ENCODE assay signal across 8 cellular contexts in the genomic region with DNA sequence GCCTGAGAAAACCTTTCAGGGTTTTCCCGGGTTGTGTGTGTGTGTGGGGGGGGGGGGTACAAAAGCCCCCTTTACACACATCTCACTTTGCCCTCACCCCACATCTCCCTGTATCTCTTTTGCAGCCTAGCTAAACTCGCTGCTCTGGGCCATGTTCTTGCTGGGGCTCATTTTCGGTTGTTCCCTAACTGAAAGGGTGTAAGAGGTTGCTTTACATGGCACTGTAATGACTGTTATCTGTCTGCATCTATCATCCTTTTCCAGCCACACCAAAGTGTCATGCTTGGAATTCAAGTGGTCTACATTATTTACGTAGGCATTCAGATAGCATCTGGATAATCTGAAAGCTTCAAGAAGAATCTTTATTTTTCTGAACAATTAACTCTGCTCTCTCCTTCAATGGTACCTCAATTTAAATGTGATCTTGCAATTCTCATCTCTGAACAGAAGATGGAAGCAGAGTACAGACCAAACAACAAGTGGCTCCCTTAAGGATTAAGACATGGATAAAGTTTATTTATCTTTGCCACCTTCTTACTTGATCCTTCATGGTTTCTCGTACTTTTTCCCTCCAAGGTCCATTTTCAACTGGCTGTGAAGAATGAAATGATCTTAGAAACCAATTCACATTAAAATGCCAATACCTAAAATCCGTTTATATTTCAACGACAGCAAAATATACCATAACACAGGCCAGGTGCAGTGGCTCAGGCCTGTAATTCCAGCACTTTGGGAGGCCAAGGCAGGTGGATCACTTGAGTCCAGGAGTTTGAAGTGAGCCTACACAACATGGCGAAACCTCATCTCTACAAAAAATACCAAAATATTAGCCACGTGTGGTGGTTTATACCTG. TPM values are rescaled to one million over a fixed set of nuclear protein-coding genes. Genes with fewer than 3 reads are reported as not detected.
DNase-seq lines count a peak whose midpoint lies in the region; ATAC-seq, FAIRE-seq and TF ChIP-seq lines count a peak whose summit lies in the region.

No MANE protein-coding gene starts in this region.

- H3K4me3 ChIP-seq in DOHH2 (ENCODE audit: low read length) = no peak overlapping the region
- no peak overlapping the region for H3K4me3 ChIP-seq in bronchial epithelial cell (ENCODE audit: low read depth, low read length)
- H3K4me3 ChIP-seq in uterus = no peak overlapping the region

- H3K9me3 ChIP-seq in DOHH2 (ENCODE audit: control insufficient read depth, insufficient read depth, low read length) = no peaks in the 10 kb centered on the region
- no peaks in the 10 kb centered on the region for H3K9me3 ChIP-seq in uterus

- peaks cover 15% of the 10 kb centered on the region for H3K27me3 ChIP-seq in DOHH2 (ENCODE audit: control insufficient read depth, low read length)
- no peaks in the 10 kb centered on the region for H3K27me3 ChIP-seq in bronchial epithelial cell (ENCODE audit: control insufficient read depth, insufficient read depth, low read length)
- H3K27me3 ChIP-seq in uterus = no peaks in the 10 kb centered on the region

- no peak for FAIRE-seq in bronchial epithelial cell (lab: Jason Lieb, UNC)

- no peak for TF ChIP-seq POLR2A in uterus (IDR thresholded peaks at IDR 0.05)

- no peaks in the 10 kb centered on the region for H3K36me3 ChIP-seq in DOHH2 (ENCODE audit: control insufficient read depth, low read length)
- no peaks in the 10 kb centered on the region for H3K36me3 ChIP-seq in bronchial epithelial cell (ENCODE audit: control insufficient read depth, insufficient read depth, low read length)
- H3K36me3 ChIP-seq in uterus = no peaks in the 10 kb centered on the region

- DNase-seq in NCI-H345 (lab: John Stamatoyannopoulos, UW) (peak; percentile 17), bronchial epithelial cell (ENCODE audit: low read depth) (peak; percentile 63), kidney tubule cell (ENCODE audit: low spot score) (peak; percentile 56), uterus (no peak)
- DNase-seq in activated CD8-positive, alpha-beta memory T cell treated with anti-CD3 and anti-CD28 coated beads, Interleukin-2, amount 50 U/mL, for 4 hours = no peak

- TF ChIP-seq CTCF in DOHH2 (IDR thresholded peaks at IDR 0.05; ENCODE audit: low read depth, low read length, poor library complexity, severe bottlenecking) (peak; percentile 66), bronchial epithelial cell (IDR thresholded peaks at IDR 0.05; ENCODE audit: insufficient read depth, low read length, severe bottlenecking) (peak; percentile 59), uterus (IDR thresholded peaks at IDR 0.05) (peak; percentile 49 to 83 (median 66))

- ATAC-seq in GM21723 (IDR thresholded peaks at IDR 0.05; ENCODE audit: unreplicated experiment) = peak; percentile 69
- ATAC-seq in GM21717 (IDR thresholded peaks at IDR 0.05; ENCODE audit: unreplicated experiment) = no peak

- H3K4me1 ChIP-seq in DOHH2 (ENCODE audit: control insufficient read depth, low read length) = no peaks in the 10 kb centered on the region
- no peaks in the 10 kb centered on the region for H3K4me1 ChIP-seq in uterus

- intact Hi-C loops in uterus (cut with DNase I; ENCODE audit: low total_unique reads) = no loop called here

- H3K4me2 ChIP-seq in DOHH2 (ENCODE audit: low read length) = no peak overlapping the region

- H3K79me2 ChIP-seq in DOHH2 (ENCODE audit: control insufficient read depth, low read length) = no peaks in the 10 kb centered on the region

- H3F3A ChIP-seq in DOHH2 (ENCODE audit: control insufficient read depth, insufficient read depth) = no peaks in the 10 kb centered on the region

- no peaks in the 10 kb centered on the region for H3K9me2 ChIP-seq in DOHH2 (replicated peaks; ENCODE audit: control insufficient read depth, low read length)

- no peaks in the 10 kb centered on the region for H4K20me1 ChIP-seq in DOHH2 (ENCODE audit: control insufficient read depth, insufficient read depth, low read depth, low read length)

- H3K27ac ChIP-seq in DOHH2 (ENCODE audit: low read depth, low read length) (no peak overlapping the region), uterus (no peak overlapping the region)

RNA-seq across cellular contexts. Expression of gene DCLK3, which starts 34.9 kb away (rescaled TPM):
- not detected in 2 replicates for total RNA-seq in bronchial epithelial cell
- total RNA-seq in uterus = 1 to 10 TPM in 2 of 4 donors, not detected in 2; 1.0 to 1.5 TPM

Comparison
In these comparisons a context has a peak if more than half of its experiments do, and no peak if none do; other contexts are left out.
1. DNase-seq: peak in NCI-H345 (single experiment), bronchial epithelial cell (single experiment) and kidney tubule cell (single experiment); none in uterus (0 of 2) and activated CD8-positive, alpha-beta memory T cell treated with anti-CD3 and anti-CD28 coated beads, Interleukin-2, amount 50 U/mL, for 4 hours (single experiment).
2. Peak in every context shown above with its lines, with median percentiles within 50 percentile points of each other: CTCF ChIP-seq.